21 cellular contexts compared by ENCODE assay signal in genomic region chr3:30289751-30290150, GRCh38.
A peak's percentile ranks its signal among the peaks of the same experiment; 100 is the strongest.
DNase-seq lines count a peak whose midpoint lies in the region; ATAC-seq, FAIRE-seq and TF ChIP-seq lines count a peak whose summit lies in the region.
"Had no signal": no experiment of that assay in that cellular context is flagged by ENCODE, and none has a peak within 500 bp of the region (broad histone marks: within the 10 kb centered on the region; RNA-seq: fewer than 3 reads in every experiment).

No MANE protein-coding gene starts in this region.

- DNase-seq in HepG2 (ENCODE audit: low spot score) (no peak), right lobe of liver (no peak), Peyer's patch (no peak), endothelial cell of umbilical vein (ENCODE audit: low read depth, low spot score) (no peak), RKO (ENCODE audit: low spot score) (no peak), Ammon's horn (ENCODE audit: low spot score) (no peak)
- DNase-seq: ACHN; activated CD4-positive, alpha-beta T cell treated with anti-CD3 and anti-CD28 coated beads, Interleukin-2, amount 10 ng/mL, durations not matched to agents 7 days and 5 days; activated CD8-positive, alpha-beta memory T cell treated with anti-CD3 and anti-CD28 coated beads, Interleukin-2, amount 50 U/mL, for 48 hours; body of pancreas; CD4-positive, alpha-beta T cell; NCI-H82; pancreas; RPMI8226; testis had no signal

- H3K9me3 ChIP-seq in HepG2 (ENCODE audit: low read length), result no peaks in the 10 kb centered on the region
- no peaks in the 10 kb centered on the region for H3K9me3 ChIP-seq in right lobe of liver
- H3K9me3 ChIP-seq in Peyer's patch, result no peaks in the 10 kb centered on the region
- no peaks in the 10 kb centered on the region for H3K9me3 ChIP-seq in endothelial cell of umbilical vein (replicated peaks; ENCODE audit: control insufficient read depth, insufficient read depth, low read length)
- no peaks in the 10 kb centered on the region for H3K9me3 ChIP-seq in subcutaneous abdominal adipose tissue (ENCODE audit: control insufficient read depth in 5 of 5, low read length in 5 of 5)
- H3K9me3 ChIP-seq: body of pancreas, pancreas, testis had no signal

- in situ Hi-C loops in HepG2 (cut with HindIII; ENCODE audit: extremely low pct_ligation_motif_present, low pct_unique_long_range_greater_than_20kb), result no loop called here

- no peak overlapping the region for H3K4me2 ChIP-seq in HepG2 (ENCODE audit: low read depth, low read length)
- H3K4me2 ChIP-seq in endothelial cell of umbilical vein (ENCODE audit: insufficient read depth, low read length), result peak overlapping the region; percentile 44

- H3K4me1 ChIP-seq in HepG2 (ENCODE audit: insufficient read depth, low read length), result peaks cover 59% of the 10 kb centered on the region
- peaks cover 0 to 26% (median 11%) of the 10 kb centered on the region in 4 donors for H3K4me1 ChIP-seq in right lobe of liver
- peaks cover 0 to 34% (median 6%) of the 10 kb centered on the region in 4 donors for H3K4me1 ChIP-seq in Peyer's patch
- peaks cover 88% of the 10 kb centered on the region for H3K4me1 ChIP-seq in endothelial cell of umbilical vein (ENCODE audit: control insufficient read depth, extremely low read depth, insufficient read depth, low read length)
- H3K4me1 ChIP-seq in subcutaneous abdominal adipose tissue (ENCODE audit: control insufficient read depth in 5 of 5, insufficient read depth in 5 of 5, low read length in 5 of 5), result peaks cover 6 to 64% (median 32%) of the 10 kb centered on the region in 5 donors

- intact Hi-C loops in HepG2 (cut with micrococcal nuclease; ENCODE audit: unreplicated experiment), result loop anchor here (5.0 kb wide), 1 partner anchor 32 kb away; no protein-coding TSS in a partner anchor
- intact Hi-C loops in right lobe of liver (cut with DNase I), result no loop called here
- intact Hi-C loops in endothelial cell of umbilical vein (cut with micrococcal nuclease), result loop anchor here (1.0 kb wide), 4 partner anchors 250 to 392 kb away; partner anchors contain the start of gene TGFBR2

- H3K9ac ChIP-seq in HepG2 (ENCODE audit: insufficient read depth, low read depth, low read length) (no peak overlapping the region), endothelial cell of umbilical vein (replicated peaks; ENCODE audit: extremely low read depth, insufficient read depth, low read length) (peak overlapping the region; percentile 32), subcutaneous abdominal adipose tissue (ENCODE audit: low read length in 5 of 5) (no peak overlapping the region)

- FAIRE-seq in HepG2 (lab: Jason Lieb, UNC) (no peak), endothelial cell of umbilical vein (lab: Jason Lieb, UNC) (no peak)
- FAIRE-seq: endometrium, G401.6, pancreas, TTC549 had no signal

- dilution Hi-C loops in endothelial cell of umbilical vein (cut with MboI; ENCODE audit: extremely low pct_ligation_motif_present, low sequenced_read_pairs), result no loop called here

- H3K9me1 ChIP-seq in endothelial cell of umbilical vein (replicated peaks; ENCODE audit: control insufficient read depth, extremely low read depth, insufficient read depth, low read length), result no peaks in the 10 kb centered on the region

- TF ChIP-seq EP300 in HepG2 (IDR thresholded peaks at IDR 0.05; ENCODE audit: low read depth in 2 of 2, low read length in 2 of 2) (no peak), HepG2 (CRISPR knock-in tag; IDR thresholded peaks at IDR 0.05; ENCODE audit: borderline replicate concordance) (no peak)

- no peaks in the 10 kb centered on the region for H4K20me1 ChIP-seq in HepG2 (ENCODE audit: insufficient read depth, low read length)
- no peaks in the 10 kb centered on the region for H4K20me1 ChIP-seq in endothelial cell of umbilical vein (replicated peaks; ENCODE audit: control insufficient read depth, extremely low read depth, insufficient read depth, low read length)

- POLR2A ChIA-PET in HepG2 (lab: Yijun Ruan, JAX) (interaction anchor here (1.3 to 4.4 kb wide), 2 partner anchors 31 to 316 kb away, joined by 3 to 30 read pairs; partner anchors contain the start of gene TGFBR2), endothelial cell of umbilical vein (lab: Charles Lee) (interaction anchor here (1.6 kb wide), 1 partner anchor 316 kb away, joined by 4 read pairs; the partner anchor contains the start of gene TGFBR2)

- H3K27ac ChIP-seq in HepG2 (ENCODE audit: extremely low read length, insufficient read depth, low read length) (peak overlapping the region; percentile 14), right lobe of liver (no peak overlapping the region), Peyer's patch (peak overlapping the region in 3 of 4 donors; percentile 1 to 64 (median 47)), endothelial cell of umbilical vein (ENCODE audit: insufficient read depth, low read depth, low read length) (peak overlapping the region; percentile 85), subcutaneous abdominal adipose tissue (ENCODE audit: low read depth, low read length) (peak overlapping the region; percentile 63)
- H3K27ac ChIP-seq: body of pancreas, testis had no signal

- WGBS in HepG2 (ENCODE audit: low lambda C conversion rate), result 96% methylated on average over 1 of the region's 1 CpG
- 29% methylated on average over 1 of the region's 1 CpG for WGBS in right lobe of liver (ENCODE audit: insufficient coverage, low coverage, low lambda C conversion rate, missing lambda C conversion rate)

- no peak overlapping the region for H3K4me3 ChIP-seq in HepG2 (replicated peaks in 1 of 3; ENCODE audit: insufficient read depth in 1 of 3, low read depth in 2 of 3, low read length in 3 of 3)
- no peak overlapping the region for H3K4me3 ChIP-seq in right lobe of liver
- no peak overlapping the region for H3K4me3 ChIP-seq in Peyer's patch
- no peak overlapping the region for H3K4me3 ChIP-seq in endothelial cell of umbilical vein (replicated peaks in 1 of 3; ENCODE audit: insufficient read depth in 1 of 3, low read depth in 1 of 3, low read length in 3 of 3)
- H3K4me3 ChIP-seq in subcutaneous abdominal adipose tissue (ENCODE audit: low read depth in 1 of 5, low read length in 5 of 5), result no peak overlapping the region
- H3K4me3 ChIP-seq: body of pancreas, pancreas, testis had no signal

- CTCF ChIA-PET in HepG2 (lab: Yijun Ruan, JAX; ENCODE audit: low intra/inter-chr PET ratio, low total read pairs), result no interaction called here
- CTCF ChIA-PET in endothelial cell of umbilical vein (lab: Charles Lee), result interaction anchor here (0.9 to 2.6 kb wide), 5 partner anchors 30 to 316 kb away, joined by 3 to 10 read pairs (median 5); partner anchors contain the start of gene TGFBR2

- TF ChIP-seq CTCF in HepG2 (CRISPR knock-in tag; IDR thresholded peaks at IDR 0.05), result no peak
- no peak for TF ChIP-seq CTCF in right lobe of liver (IDR thresholded peaks at IDR 0.05)
- no peak for TF ChIP-seq CTCF in Peyer's patch (IDR thresholded peaks at IDR 0.05)
- TF ChIP-seq CTCF in endothelial cell of umbilical vein (IDR thresholded peaks at IDR 0.05; ENCODE audit: extremely low read depth in 1 of 2, insufficient read depth in 1 of 2, low read depth in 1 of 2, low read length in 2 of 2), result no peak

- ATAC-seq in HepG2, result no peak; the same call in 2 of the 3 replicates
- no peak for ATAC-seq in right lobe of liver
- ATAC-seq in HG02588 (IDR thresholded peaks at IDR 0.05; ENCODE audit: unreplicated experiment), result no peak
- ATAC-seq: body of pancreas, sciatic nerve had no signal

- no peaks in the 10 kb centered on the region for H3K36me3 ChIP-seq in HepG2 (replicated peaks in 1 of 2; ENCODE audit: control insufficient read depth in 1 of 2, insufficient read depth in 2 of 2, low read length in 2 of 2)
- no peaks in the 10 kb centered on the region for H3K36me3 ChIP-seq in right lobe of liver
- H3K36me3 ChIP-seq in Peyer's patch, result no peaks in the 10 kb centered on the region
- H3K36me3 ChIP-seq in endothelial cell of umbilical vein (ENCODE audit: control insufficient read depth in 2 of 2, extremely low read depth in 1 of 2, insufficient read depth in 2 of 2, low read length in 2 of 2), result no peaks in the 10 kb centered on the region
- H3K36me3 ChIP-seq in subcutaneous abdominal adipose tissue (ENCODE audit: control insufficient read depth in 5 of 5, insufficient read depth in 5 of 5, low read length in 5 of 5), result no peaks in the 10 kb centered on the region
- H3K36me3 ChIP-seq: pancreas had no signal

- H3K27me3 ChIP-seq in HepG2 (ENCODE audit: control insufficient read depth in 1 of 2, insufficient read depth in 2 of 2, low read length in 2 of 2) (no peaks in the 10 kb centered on the region), right lobe of liver (no peaks in the 10 kb centered on the region), Peyer's patch (no peaks in the 10 kb centered on the region), endothelial cell of umbilical vein (ENCODE audit: control insufficient read depth in 2 of 2, insufficient read depth in 2 of 2, low read length in 2 of 2) (no peaks in the 10 kb centered on the region), subcutaneous abdominal adipose tissue (ENCODE audit: control insufficient read depth in 5 of 5, insufficient read depth in 4 of 5, low read length in 5 of 5) (no peaks in the 10 kb centered on the region)
- H3K27me3 ChIP-seq: body of pancreas, pancreas, testis had no signal

- TF ChIP-seq POLR2A in HepG2 (IDR thresholded peaks at IDR 0.05; ENCODE audit: insufficient read depth in 1 of 2, low read depth in 2 of 2, low read length in 2 of 2) (no peak), right lobe of liver (IDR thresholded peaks at IDR 0.05) (no peak), Peyer's patch (IDR thresholded peaks at IDR 0.05) (no peak), endothelial cell of umbilical vein (IDR thresholded peaks at IDR 0.05; ENCODE audit: low read depth, low read length) (no peak)

- BruUV-seq in HepG2 (replicated peaks; lab: Mats Ljungman, UMichigan), result no TSS peak
- no TSS peak for BruUV-seq in endothelial cell of umbilical vein (replicated peaks; lab: Mats Ljungman, UMichigan)

- H2AFZ ChIP-seq in HepG2 (ENCODE audit: low read length) (no peak overlapping the region), endothelial cell of umbilical vein (ENCODE audit: low read depth, low read length) (no peak overlapping the region)

- H3K79me2 ChIP-seq in HepG2 (ENCODE audit: insufficient read depth, low read length) (no peaks in the 10 kb centered on the region), endothelial cell of umbilical vein (ENCODE audit: control insufficient read depth, insufficient read depth, low read length) (no peaks in the 10 kb centered on the region)

- TF ChIP-seq RAD21 in HepG2 (CRISPR knock-in tag; IDR thresholded peaks at IDR 0.05), result no peak

TF ChIP-seq in HepG2, 621 proteins besides CTCF, POLR2A, EP300 and RAD21:
- no peak for TF ChIP-seq ZNF256 (CRISPR knock-in tag; conservative IDR thresholded peaks at IDR 0.05)
- no peak for TF ChIP-seq KDM3A (CRISPR knock-in tag; IDR thresholded peaks at IDR 0.05; ENCODE audit: low read depth)
- peak; percentile 2; the same call in 1 of the 2 replicates for TF ChIP-seq ZNF792 (CRISPR knock-in tag; IDR thresholded peaks at IDR 0.05)
- TF ChIP-seq MEIS2 (CRISPR knock-in tag; IDR thresholded peaks at IDR 0.05), result no peak

TF ChIP-seq in endothelial cell of umbilical vein, 7 proteins besides CTCF, POLR2A, EP300 and RAD21 (continues in another document):
- TF ChIP-seq MAX (IDR thresholded peaks at IDR 0.05; ENCODE audit: insufficient read depth, insufficient read length), result no peak

Comparison
In these comparisons a context has a peak if more than half of its experiments do, and no peak if none do; other contexts are left out.
1. H3K27ac ChIP-seq: peak in HepG2 (single experiment), Peyer's patch (3 of 4), endothelial cell of umbilical vein (single experiment) and subcutaneous abdominal adipose tissue (single experiment); none in right lobe of liver (0 of 3).
2. intact Hi-C loops: an anchor here in HepG2 (5.0 kb wide) and endothelial cell of umbilical vein (1.0 kb wide); none called in right lobe of liver.